10 cellular contexts compared by ENCODE assay signal in genomic region chr22:41563051-41563711, GRCh38. TPM values are rescaled to one million over a fixed set of nuclear protein-coding genes. Genes with fewer than 3 reads are reported as not detected.
A peak's percentile ranks its signal among the peaks of the same experiment; 100 is the strongest.
DNase-seq lines count a peak whose midpoint lies in the region; ATAC-seq, FAIRE-seq and TF ChIP-seq lines count a peak whose summit lies in the region.
"Had no signal": no experiment of that assay in that cellular context is flagged by ENCODE, and none has a peak within 500 bp of the region (broad histone marks: within the 10 kb centered on the region; RNA-seq: fewer than 3 reads in every experiment).

No MANE protein-coding gene starts in this region.

- H4K91ac ChIP-seq in neuronal stem cell (ENCODE audit: low read depth, low read length, poor library complexity) = no peak overlapping the region

- no peak overlapping the region for H3K4me2 ChIP-seq in neuronal stem cell (ENCODE audit: insufficient read depth, low read length, poor library complexity, severe bottlenecking)

- H3K9me3 Mint-ChIP-seq in brain = peaks cover 0 to 2% (median 0%) of the 10 kb centered on the region in 5 experiments
- no peaks in the 10 kb centered on the region for H3K9me3 Mint-ChIP-seq in progenitor cell of endocrine pancreas (ENCODE audit: low read depth)

- H4K8ac ChIP-seq in neuronal stem cell (ENCODE audit: low read depth, low read length) = no peak overlapping the region

- no peak overlapping the region for H2AK5ac ChIP-seq in neuronal stem cell (ENCODE audit: low read depth, low read length)

- no peak for ATAC-seq in HG03469 (IDR thresholded peaks at IDR 0.05; ENCODE audit: unreplicated experiment)
- ATAC-seq: GM12878 had no signal

- peaks cover 2% of the 10 kb centered on the region for H3K27me3 Mint-ChIP-seq in brain
- peaks cover 4% of the 10 kb centered on the region for H3K27me3 Mint-ChIP-seq in progenitor cell of endocrine pancreas

- H2BK120ac ChIP-seq in neuronal stem cell (ENCODE audit: low read depth, low read length) = no peak overlapping the region

- H3K79me1 ChIP-seq in neuronal stem cell (ENCODE audit: low read depth, low read length) = no peaks in the 10 kb centered on the region

- no peak for FAIRE-seq in H54 (lab: Jason Lieb, UNC)
- FAIRE-seq: GM12878, TTC549 had no signal

- no peak overlapping the region for H2BK5ac ChIP-seq in neuronal stem cell (ENCODE audit: low read length)

- H3K9me3 ChIP-seq in neuronal stem cell (replicated peaks in 1 of 2; ENCODE audit: control insufficient read depth in 2 of 2, insufficient read depth in 1 of 2, low read depth in 1 of 2, low read length in 2 of 2) = no peaks in the 10 kb centered on the region

- no peak overlapping the region for H3K23ac ChIP-seq in neuronal stem cell (ENCODE audit: low read depth, low read length, poor library complexity)

- TF ChIP-seq CTCF in brain (conservative IDR thresholded peaks at IDR 0.05) (no peak), progenitor cell of endocrine pancreas (IDR thresholded peaks at IDR 0.05; ENCODE audit: unreplicated experiment) (no peak)

- peaks cover 14 to 38% of the 10 kb centered on the region in 2 donors for H3K4me1 ChIP-seq in neuronal stem cell (ENCODE audit: control insufficient read depth in 2 of 2, insufficient read depth in 1 of 2, low read depth in 1 of 2, low read length in 2 of 2)

- no peak overlapping the region for H3K27ac ChIP-seq in neuronal stem cell (replicated peaks; ENCODE audit: low read length)
- H3K27ac ChIP-seq: HL-60 had no signal

- no peak overlapping the region for H3K18ac ChIP-seq in neuronal stem cell (ENCODE audit: low read length)

- H2AFZ ChIP-seq in neuronal stem cell (ENCODE audit: low read length) = peak overlapping the region; percentile 20

- H3K4me1 Mint-ChIP-seq in brain = peaks cover 78% of the 10 kb centered on the region
- H3K4me1 Mint-ChIP-seq in progenitor cell of endocrine pancreas (ENCODE audit: low read depth) = peaks cover 11% of the 10 kb centered on the region

- H3K4me3 Mint-ChIP-seq in brain (peak overlapping the region; percentile 46 to 98 (median 89)), progenitor cell of endocrine pancreas (ENCODE audit: low read depth) (no peak overlapping the region)

- no peak for TF ChIP-seq POLR2A in H54 (IDR thresholded peaks at IDR 0.05; ENCODE audit: low read depth, low read length)

- H3K36me3 Mint-ChIP-seq in brain (peaks cover 3% of the 10 kb centered on the region), progenitor cell of endocrine pancreas (ENCODE audit: insufficient read depth) (no peaks in the 10 kb centered on the region)

- H3K4ac ChIP-seq in neuronal stem cell (ENCODE audit: low read length) = no peak overlapping the region

- H3K9ac ChIP-seq in neuronal stem cell (ENCODE audit: low read depth, low read length, poor library complexity) = no peak overlapping the region

- no peak overlapping the region for H2BK15ac ChIP-seq in neuronal stem cell (ENCODE audit: low read length)

- H3K27me3 ChIP-seq in neuronal stem cell (ENCODE audit: control insufficient read depth in 3 of 3, insufficient read depth in 3 of 3, low read depth in 1 of 3, low read length in 3 of 3) = peaks cover 0 to 6% (median 0%) of the 10 kb centered on the region in 3 experiments

- no peaks in the 10 kb centered on the region for H3K36me3 ChIP-seq in neuronal stem cell (replicated peaks in 1 of 2; ENCODE audit: control insufficient read depth in 2 of 2, insufficient read depth in 2 of 2, low read length in 2 of 2)

- H3K4me3 ChIP-seq in neuronal stem cell (ENCODE audit: low read length in 2 of 2) = no peak overlapping the region
- H3K4me3 ChIP-seq: GM12878 had no signal

- DNase-seq in H54 (ENCODE audit: insufficient read length, low spot score) = peak; percentile 52
- no peak for DNase-seq in neuronal stem cell (ENCODE audit: low spot score)
- DNase-seq in progenitor cell of endocrine pancreas (ENCODE audit: low spot score, unreplicated experiment) = no peak
- no peak for DNase-seq in NCI-H1417 (lab: John Stamatoyannopoulos, UW)
- DNase-seq: effector CD8-positive, alpha-beta T cell had no signal

- H2BK12ac ChIP-seq in neuronal stem cell (ENCODE audit: low read length) = no peak overlapping the region

- H3K27ac Mint-ChIP-seq in brain (peak overlapping the region; percentile 87 to 98 (median 96)), progenitor cell of endocrine pancreas (no peak overlapping the region)

- H3K14ac ChIP-seq in neuronal stem cell (ENCODE audit: low read length) = no peak overlapping the region

- no CpG with 5 or more reads among the region's 10 CpGs for WGBS in neuronal stem cell (ENCODE audit: extremely low coverage in 2 of 2, insufficient read length in 2 of 2, insufficient replicate concordance in 1 of 2), 2 donors

RNA-seq across cellular contexts. Expression of gene CSDC2, which starts 2.4 kb away (rescaled TPM):
- polyA plus RNA-seq in brain (ENCODE audit: insufficient read depth, low read depth, low replicate concordance) = 9.6 TPM
- 1.4 TPM for polyA plus RNA-seq in neuronal stem cell (2013, experiment 1 of 2)
- 1.4 TPM for polyA plus RNA-seq in neuronal stem cell (2013, experiment 2 of 2)
- 1.7 TPM in 2 replicates for total RNA-seq in progenitor cell of endocrine pancreas
- polyA plus RNA-seq: GM12878 had no signal

RNA-seq across cellular contexts. Expression of gene POLR3H, which starts 18.9 kb away (rescaled TPM):
- polyA plus RNA-seq in brain (ENCODE audit: insufficient read depth, low read depth, low replicate concordance) = 39.3 TPM
- polyA plus RNA-seq in neuronal stem cell (2013, experiment 1 of 2) = 16.8 TPM
- polyA plus RNA-seq in neuronal stem cell (2013, experiment 2 of 2) = 16.3 TPM
- total RNA-seq in progenitor cell of endocrine pancreas = 43.5 and 44.1 TPM in 2 replicates

RNA-seq across cellular contexts. Expression of gene PMM1, which starts 26.5 kb away (rescaled TPM):
- 65.2 TPM for polyA plus RNA-seq in brain (ENCODE audit: insufficient read depth, low read depth, low replicate concordance)
- 13.7 TPM for polyA plus RNA-seq in neuronal stem cell (2013, experiment 1 of 2)
- polyA plus RNA-seq in neuronal stem cell (2013, experiment 2 of 2) = 12.6 TPM
- total RNA-seq in progenitor cell of endocrine pancreas = 46.0 and 51.3 TPM in 2 replicates

RNA-seq across cellular contexts. Expression of gene DESI1, which starts 57.7 kb away (rescaled TPM):
- 27.0 TPM for polyA plus RNA-seq in brain (ENCODE audit: insufficient read depth, low read depth, low replicate concordance)
- 23.6 TPM for polyA plus RNA-seq in neuronal stem cell (2013, experiment 1 of 2)
- 24.6 TPM for polyA plus RNA-seq in neuronal stem cell (2013, experiment 2 of 2)
- total RNA-seq in progenitor cell of endocrine pancreas = 37.4 TPM in 2 replicates

RNA-seq across cellular contexts. Expression of gene XRCC6, which starts 57.9 kb away (rescaled TPM):
- polyA plus RNA-seq in brain (ENCODE audit: insufficient read depth, low read depth, low replicate concordance) = 399 TPM
- polyA plus RNA-seq in neuronal stem cell (2013, experiment 1 of 2) = 314 TPM
- 306 TPM for polyA plus RNA-seq in neuronal stem cell (2013, experiment 2 of 2)
- 262 and 272 TPM in 2 replicates for total RNA-seq in progenitor cell of endocrine pancreas
